ENCODE assay signal across 24 cellular contexts in the genomic region with DNA sequence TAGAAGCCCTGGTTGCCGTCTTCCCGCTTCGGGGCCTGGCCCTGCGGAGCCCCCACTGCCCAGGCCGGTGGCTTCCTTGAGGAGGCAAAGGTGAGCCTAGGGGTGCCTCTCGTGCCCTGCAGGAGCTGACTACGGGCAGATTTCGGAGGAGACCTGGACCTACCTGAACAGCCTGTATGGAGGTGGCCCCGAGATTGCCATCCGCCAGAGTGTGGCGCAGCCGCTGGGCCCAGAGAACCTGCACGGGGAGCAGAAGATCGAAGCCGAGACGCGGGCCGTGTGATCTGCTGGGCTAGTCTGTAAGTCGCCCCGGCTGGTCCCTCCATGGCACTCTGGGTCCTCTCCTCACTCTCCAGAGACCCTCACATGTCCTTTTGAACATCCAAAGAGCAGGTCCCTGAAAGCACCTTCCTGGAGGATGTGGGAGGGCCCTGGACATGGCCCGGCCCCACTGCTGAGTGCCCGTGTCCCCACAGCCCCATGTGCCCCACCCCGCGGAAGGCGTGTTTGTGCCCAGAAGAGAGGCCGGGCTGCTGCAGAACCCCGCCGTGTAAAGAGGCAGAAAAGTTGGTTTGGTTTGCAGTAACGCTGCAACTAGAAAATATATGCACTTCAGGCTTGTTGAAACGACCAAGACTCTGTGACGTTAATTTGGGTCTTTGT. TPM values are rescaled to one million over a fixed set of nuclear protein-coding genes. Genes with fewer than 3 reads are reported as not detected.
DNase-seq lines count a peak whose midpoint lies in the region; ATAC-seq and TF ChIP-seq lines count a peak whose summit lies in the region.
"Had no signal": no experiment of that assay in that cellular context is flagged by ENCODE, and none has a peak within 500 bp of the region (broad histone marks: within the 10 kb centered on the region; RNA-seq: fewer than 3 reads in every experiment).

No MANE protein-coding gene starts in this region.

- H3K27me3 ChIP-seq in layer of hippocampus (ENCODE audit: control insufficient read depth, insufficient read depth, low read length) = no peaks in the 10 kb centered on the region
- H3K27me3 ChIP-seq: ovary, SJSA1, testis had no signal

- peaks cover 85% of the 10 kb centered on the region for H3K36me3 Mint-ChIP-seq in activated T-cell treated with anti-CD3 and anti-CD28 coated beads, Interleukin-2, amount 50 U/mL, for 24 hours (ENCODE audit: low read depth)
- peaks cover 7% of the 10 kb centered on the region for H3K36me3 Mint-ChIP-seq in activated T-cell treated with anti-CD3 and anti-CD28 coated beads, Interleukin-2, amount 50 U/mL, for 4 hours (ENCODE audit: insufficient read depth)
- peaks cover 30 to 47% of the 10 kb centered on the region in 2 donors for H3K36me3 Mint-ChIP-seq in stimulated activated naive B cell treated with anti-CD40 and anti-IgM and Interleukin-4, amounts not matched to agents 10 μg/mL and 1 μg/mL and 100 μg/mL, for 72 hours
- H3K36me3 Mint-ChIP-seq: natural killer cell had no signal

- H3K27ac ChIP-seq in RWPE1 (peak overlapping the region; percentile 0; the same call in 1 of the 2 replicates), layer of hippocampus (ENCODE audit: low read depth, low read length) (peak overlapping the region; percentile 18)
- H3K27ac ChIP-seq: ovary, SJSA1, testis had no signal

- no peak for TF ChIP-seq CTCF in RWPE1 (conservative IDR thresholded peaks at IDR 0.05; ENCODE audit: low read depth)
- no peak for TF ChIP-seq CTCF in GM10266 (IDR thresholded peaks at IDR 0.05; ENCODE audit: control insufficient read depth, insufficient read depth, low read depth, missing control alignments)

- DNase-seq in activated T-cell treated with anti-CD3 and anti-CD28 coated beads, Interleukin-2, amount 50 U/mL, for 24 hours = no peak
- DNase-seq in activated T-cell treated with anti-CD3 and anti-CD28 coated beads, Interleukin-2, amount 50 U/mL, for 4 hours = no peak
- DNase-seq in RWPE1 (ENCODE audit: low spot score) = no peak
- DNase-seq in stimulated activated naive B cell treated with anti-CD40 and anti-IgM and Interleukin-4, amounts not matched to agents 10 μg/mL and 1 μg/mL and 100 μg/mL, for 72 hours = no peak
- DNase-seq in NCI-H2081 (lab: John Stamatoyannopoulos, UW) = no peak
- no peak for DNase-seq in GM10266 (ENCODE audit: extremely low spot score)
- DNase-seq in SW 1271 (lab: John Stamatoyannopoulos, UW) = no peak
- DNase-seq: activated T-cell treated with anti-CD3 and anti-CD28 coated beads, Interleukin-2, amount 50 U/mL, for 1 hour; DMS153; midbrain; natural killer cell; NCI-H1105 treated with DMSO at 0.1 percent for 48 hours; NCI-H1930; NCI-H526; NK-92 treated with Interleukin-12 subunit alpha and Interleukin-12 subunit beta, amount 100 ng/mL, for 24 hours; ovary; stimulated activated CD4-positive, alpha-beta T cell treated with anti-CD3 and anti-CD28 coated beads, Interleukin-12 subunit alpha, Interleukin-12 subunit beta, amount 100 ng/mL, for 4 hours; stimulated activated CD4-positive, alpha-beta T cell treated with anti-CD3 and anti-CD28 coated beads, Interleukin-4, amount 100 ng/mL, for 24 hours; T-helper 2 cell; testis had no signal

- peak overlapping the region; percentile 84 for H3K27ac Mint-ChIP-seq in activated T-cell treated with anti-CD3 and anti-CD28 coated beads, Interleukin-2, amount 50 U/mL, for 24 hours
- peak overlapping the region; percentile 51 for H3K27ac Mint-ChIP-seq in stimulated activated naive B cell treated with anti-CD40 and anti-IgM and Interleukin-4, amounts not matched to agents 10 μg/mL and 1 μg/mL and 100 μg/mL, for 72 hours
- H3K27ac Mint-ChIP-seq: activated naive CD4-positive, alpha-beta T cell treated with anti-CD3 and anti-CD28 coated beads, Interleukin-2, amount 50 U/mL, for 24 hours; natural killer cell; stimulated activated effector memory CD8-positive, alpha-beta T cell treated with anti-CD3 and anti-CD28 coated beads, Interleukin-12 subunit alpha, Interleukin-12 subunit beta, amount 100 ng/mL, for 72 hours had no signal

- CTCF ChIA-PET in RWPE1 (lab: Yijun Ruan, JAX) = interaction anchor here (0.9 kb wide), 1 partner anchor 15 kb away, joined by 3 read pairs; no protein-coding TSS in a partner anchor

- ATAC-seq in activated T-cell treated with anti-CD3 and anti-CD28 coated beads, Interleukin-2, amount 50 U/mL, for 4 hours = no peak
- ATAC-seq in stimulated activated naive B cell treated with anti-CD40 and anti-IgM and Interleukin-4, amounts not matched to agents 10 μg/mL and 1 μg/mL and 100 μg/mL, for 72 hours (replicated peaks) = no peak
- ATAC-seq: natural killer cell; stimulated activated effector memory CD8-positive, alpha-beta T cell treated with anti-CD3 and anti-CD28 coated beads, Interleukin-12 subunit alpha, Interleukin-12 subunit beta, amount 100 ng/mL, for 72 hours had no signal

- H3K27me3 Mint-ChIP-seq in activated T-cell treated with anti-CD3 and anti-CD28 coated beads, Interleukin-2, amount 50 U/mL, for 24 hours = no peaks in the 10 kb centered on the region
- H3K27me3 Mint-ChIP-seq in activated T-cell treated with anti-CD3 and anti-CD28 coated beads, Interleukin-2, amount 50 U/mL, for 4 hours (ENCODE audit: low read depth) = no peaks in the 10 kb centered on the region
- H3K27me3 Mint-ChIP-seq in stimulated activated naive B cell treated with anti-CD40 and anti-IgM and Interleukin-4, amounts not matched to agents 10 μg/mL and 1 μg/mL and 100 μg/mL, for 72 hours = no peaks in the 10 kb centered on the region
- H3K27me3 Mint-ChIP-seq: activated naive CD4-positive, alpha-beta T cell treated with anti-CD3 and anti-CD28 coated beads, Interleukin-2, amount 50 U/mL, for 24 hours had no signal

- H3K4me1 Mint-ChIP-seq in activated T-cell treated with anti-CD3 and anti-CD28 coated beads, Interleukin-2, amount 50 U/mL, for 24 hours (ENCODE audit: low read depth) = peaks cover 29% of the 10 kb centered on the region
- peaks cover 20% of the 10 kb centered on the region for H3K4me1 Mint-ChIP-seq in activated T-cell treated with anti-CD3 and anti-CD28 coated beads, Interleukin-2, amount 50 U/mL, for 4 hours (ENCODE audit: low read depth)
- peaks cover 18 to 23% of the 10 kb centered on the region in 2 donors for H3K4me1 Mint-ChIP-seq in stimulated activated naive B cell treated with anti-CD40 and anti-IgM and Interleukin-4, amounts not matched to agents 10 μg/mL and 1 μg/mL and 100 μg/mL, for 72 hours

- POLR2A ChIA-PET in RWPE1 (lab: Yijun Ruan, JAX; ENCODE audit: low non-redundant PET) = no interaction called here

- no peaks in the 10 kb centered on the region for H3K9me3 Mint-ChIP-seq in activated T-cell treated with anti-CD3 and anti-CD28 coated beads, Interleukin-2, amount 50 U/mL, for 24 hours
- H3K9me3 Mint-ChIP-seq in activated T-cell treated with anti-CD3 and anti-CD28 coated beads, Interleukin-2, amount 50 U/mL, for 4 hours = no peaks in the 10 kb centered on the region
- H3K9me3 Mint-ChIP-seq in stimulated activated naive B cell treated with anti-CD40 and anti-IgM and Interleukin-4, amounts not matched to agents 10 μg/mL and 1 μg/mL and 100 μg/mL, for 72 hours = no peaks in the 10 kb centered on the region
- H3K9me3 Mint-ChIP-seq: activated naive CD4-positive, alpha-beta T cell treated with anti-CD3 and anti-CD28 coated beads, Interleukin-2, amount 50 U/mL, for 24 hours; natural killer cell; stimulated activated effector memory CD8-positive, alpha-beta T cell treated with anti-CD3 and anti-CD28 coated beads, Interleukin-12 subunit alpha, Interleukin-12 subunit beta, amount 100 ng/mL, for 72 hours had no signal

- H3K4me3 Mint-ChIP-seq in activated T-cell treated with anti-CD3 and anti-CD28 coated beads, Interleukin-2, amount 50 U/mL, for 24 hours = no peak overlapping the region
- H3K4me3 Mint-ChIP-seq in activated T-cell treated with anti-CD3 and anti-CD28 coated beads, Interleukin-2, amount 50 U/mL, for 4 hours = no peak overlapping the region
- H3K4me3 Mint-ChIP-seq in stimulated activated naive B cell treated with anti-CD40 and anti-IgM and Interleukin-4, amounts not matched to agents 10 μg/mL and 1 μg/mL and 100 μg/mL, for 72 hours = no peak overlapping the region
- H3K4me3 Mint-ChIP-seq: activated naive CD4-positive, alpha-beta T cell treated with anti-CD3 and anti-CD28 coated beads, Interleukin-2, amount 50 U/mL, for 24 hours; natural killer cell; stimulated activated effector memory CD8-positive, alpha-beta T cell treated with anti-CD3 and anti-CD28 coated beads, Interleukin-12 subunit alpha, Interleukin-12 subunit beta, amount 100 ng/mL, for 72 hours had no signal

RNA-seq across cellular contexts. Expression of gene USP20, which starts 44.9 kb away (rescaled TPM):
- total RNA-seq in activated T-cell treated with anti-CD3 and anti-CD28 coated beads, Interleukin-2, amount 50 U/mL, for 4 hours = 10 to 100 TPM; 39.1 to 48.4 (median 47.0) TPM

RNA-seq across cellular contexts. Expression of gene C9orf78, which starts 45.0 kb away (rescaled TPM):
- 10 to 100 TPM; 74.8 to 92.6 (median 76.2) TPM for total RNA-seq in activated T-cell treated with anti-CD3 and anti-CD28 coated beads, Interleukin-2, amount 50 U/mL, for 4 hours

RNA-seq across cellular contexts. Expression of gene TOR1A, which starts 56.2 kb away (rescaled TPM):
- 10 to 100 TPM; 42.4 to 49.3 (median 45.2) TPM for total RNA-seq in activated T-cell treated with anti-CD3 and anti-CD28 coated beads, Interleukin-2, amount 50 U/mL, for 4 hours
